In the genomic region with DNA sequence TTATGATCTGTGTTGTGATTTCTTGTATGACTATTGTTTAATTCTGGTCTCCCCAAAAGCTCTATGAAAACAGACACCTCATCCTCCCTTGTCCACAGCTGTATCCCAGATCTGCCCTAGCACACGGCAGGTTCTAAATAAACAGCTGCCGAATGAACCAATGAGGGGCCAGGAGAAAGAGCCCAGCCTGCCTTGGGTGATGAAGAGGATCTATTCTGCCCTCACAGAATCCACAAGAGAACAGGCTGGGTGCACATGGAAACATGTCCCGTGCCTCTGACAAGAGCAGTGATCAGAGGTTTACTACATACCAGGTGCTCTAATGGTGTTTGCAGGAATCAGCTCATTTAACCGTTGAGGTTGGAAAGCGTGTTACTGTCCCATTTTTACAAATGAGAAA, we compare ENCODE assay signal across 15 cellular contexts. TPM values are rescaled to one million over a fixed set of nuclear protein-coding genes. Genes with fewer than 3 reads are reported as not detected.
A peak's percentile ranks its signal among the peaks of the same experiment; 100 is the strongest.
DNase-seq lines count a peak whose midpoint lies in the region; ATAC-seq, FAIRE-seq and TF ChIP-seq lines count a peak whose summit lies in the region.
"Had no signal": no experiment of that assay in that cellular context is flagged by ENCODE, and none has a peak within 500 bp of the region (broad histone marks: within the 10 kb centered on the region; RNA-seq: fewer than 3 reads in every experiment).

No MANE protein-coding gene starts in this region.

- H3K27me3 Mint-ChIP-seq in nephron progenitor cell (ENCODE audit: low read depth, poor library complexity): peaks cover 7% of the 10 kb centered on the region
- H3K27me3 Mint-ChIP-seq in activated CD8-positive, alpha-beta T cell treated with anti-CD3 and anti-CD28 coated beads, Interleukin-2, amount 10 ng/mL, durations not matched to agents 7 days and 5 days (ENCODE audit: low read depth): peaks cover 17% of the 10 kb centered on the region

- intact Hi-C loops in HepG2 (cut with micrococcal nuclease; ENCODE audit: unreplicated experiment): no loop called here
- intact Hi-C loops in right lobe of liver (cut with DNase I): no loop called here
- intact Hi-C loops in vagina (cut with DNase I): loop anchor here (5.0 to 10.0 kb wide), 3 partner anchors 46 to 286 kb away; partner anchors contain the start of genes DSN1 and TGIF2

- TF ChIP-seq POLR2A in HepG2 (IDR thresholded peaks at IDR 0.05; ENCODE audit: insufficient read depth in 1 of 2, low read depth in 2 of 2, low read length in 2 of 2): no peak; a peak in 1 of 4 replicates
- TF ChIP-seq POLR2A in right lobe of liver (IDR thresholded peaks at IDR 0.05): no peak
- no peak for TF ChIP-seq POLR2A in vagina (IDR thresholded peaks at IDR 0.05)

- TF ChIP-seq RAD21 in HepG2 (CRISPR knock-in tag; IDR thresholded peaks at IDR 0.05): no peak

- POLR2A ChIA-PET in HepG2 (lab: Yijun Ruan, JAX): interaction anchor here (1.4 to 4.9 kb wide), 2 partner anchors 12 to 87 kb away, joined by 3 to 39 read pairs; partner anchors contain the start of gene DSN1
- POLR2A ChIA-PET in activated CD8-positive, alpha-beta T cell treated with anti-CD3 and anti-CD28 coated beads, Interleukin-2, amount 10 ng/mL, durations not matched to agents 7 days and 5 days (lab: Charles Lee): interaction anchor here (0.6 kb wide), 1 partner anchor 255 kb away, joined by 5 read pairs; no protein-coding TSS in a partner anchor

- peaks cover 1 to 9% of the 10 kb centered on the region in 2 experiments; a peak in 1 of 5 replicates for H3K27me3 ChIP-seq in HepG2 (ENCODE audit: control insufficient read depth in 1 of 2, insufficient read depth in 2 of 2, low read length in 2 of 2)
- H3K27me3 ChIP-seq in right lobe of liver: peaks cover 0 to 7% of the 10 kb centered on the region in 2 donors
- H3K27me3 ChIP-seq in vagina: no peaks in the 10 kb centered on the region
- H3K27me3 ChIP-seq: brain microvascular endothelial cell had no signal

- H3K4me2 ChIP-seq in HepG2 (ENCODE audit: low read depth, low read length): 0 out of 2 replicates have a peak overlapping the region, but pooled peaks have one; percentile 84

- peaks cover 50% of the 10 kb centered on the region for H3K4me1 ChIP-seq in HepG2 (ENCODE audit: insufficient read depth, low read length)
- H3K4me1 ChIP-seq in right lobe of liver: peaks cover 0 to 7% (median 0%) of the 10 kb centered on the region in 4 donors
- peaks cover 77% of the 10 kb centered on the region for H3K4me1 ChIP-seq in vagina

- peak overlapping the region; percentile 67 for H3K4me3 Mint-ChIP-seq in nephron progenitor cell
- H3K4me3 Mint-ChIP-seq in activated CD8-positive, alpha-beta T cell treated with anti-CD3 and anti-CD28 coated beads, Interleukin-2, amount 10 ng/mL, durations not matched to agents 7 days and 5 days: no peak overlapping the region

- DNase-seq in HepG2 (ENCODE audit: low spot score) (no peak), right lobe of liver (no peak), cerebellum (ENCODE audit: low spot score) (peak; percentile 31), nephron progenitor cell (no peak), vagina (ENCODE audit: extremely low spot score in 2 of 2) (peak in 1 of 2 donors; percentile 70)
- DNase-seq in activated CD4-positive, alpha-beta T cell treated with anti-CD3 and anti-CD28 coated beads, Interleukin-2, amount 50 U/mL, for 4 hours: no peak
- DNase-seq in stimulated activated CD4-positive, alpha-beta T cell treated with anti-CD3 and anti-CD28 coated beads, Interleukin-15, amount 100 ng/mL, for 24 hours: no peak
- DNase-seq in activated CD8-positive, alpha-beta T cell treated with anti-CD3 and anti-CD28 coated beads, Interleukin-2, amount 10 ng/mL, durations not matched to agents 7 days and 5 days: no peak
- DNase-seq: brain microvascular endothelial cell, NCI-H1105 treated with DMSO at 0.1 percent for 48 hours, NCI-H510A treated with DMSO at 0.1 percent for 48 hours, SHP77, spleen had no signal

- H3K4me3 ChIP-seq in HepG2 (replicated peaks in 1 of 3; ENCODE audit: insufficient read depth in 1 of 3, low read depth in 2 of 3, low read length in 3 of 3) (no peak overlapping the region), right lobe of liver (no peak overlapping the region), vagina (no peak overlapping the region)

- H3K36me3 ChIP-seq in HepG2 (replicated peaks in 1 of 2; ENCODE audit: control insufficient read depth in 1 of 2, insufficient read depth in 2 of 2, low read length in 2 of 2): no peaks in the 10 kb centered on the region; a peak in 2 of 5 replicates
- no peaks in the 10 kb centered on the region for H3K36me3 ChIP-seq in right lobe of liver
- no peaks in the 10 kb centered on the region for H3K36me3 ChIP-seq in vagina
- H3K36me3 ChIP-seq: brain microvascular endothelial cell, spleen had no signal

- CTCF ChIA-PET in HepG2 (lab: Yijun Ruan, JAX; ENCODE audit: low intra/inter-chr PET ratio, low total read pairs): no interaction called here
- CTCF ChIA-PET in activated CD8-positive, alpha-beta T cell treated with anti-CD3 and anti-CD28 coated beads, Interleukin-2, amount 10 ng/mL, durations not matched to agents 7 days and 5 days (lab: Charles Lee): interaction anchor here (1.0 to 3.0 kb wide), 4 partner anchors 24 to 52 kb away, joined by 3 to 12 read pairs (median 6); no protein-coding TSS in a partner anchor

- peaks cover 59% of the 10 kb centered on the region for H3K4me1 Mint-ChIP-seq in nephron progenitor cell
- H3K4me1 Mint-ChIP-seq in activated CD8-positive, alpha-beta T cell treated with anti-CD3 and anti-CD28 coated beads, Interleukin-2, amount 10 ng/mL, durations not matched to agents 7 days and 5 days (ENCODE audit: low read depth): peaks cover 28% of the 10 kb centered on the region

- H3K27ac ChIP-seq in HepG2 (ENCODE audit: extremely low read length, insufficient read depth, low read length): no peak overlapping the region
- no peak overlapping the region for H3K27ac ChIP-seq in right lobe of liver
- peak overlapping the region; percentile 97 for H3K27ac ChIP-seq in vagina
- H3K27ac ChIP-seq: brain microvascular endothelial cell had no signal

- H3K9ac ChIP-seq in HepG2 (ENCODE audit: insufficient read depth, low read depth, low read length): no peak overlapping the region

- 87% methylated on average over 5 of the region's 5 CpGs for whole genome bisulfite sequencing in HepG2 (ENCODE audit: low lambda C conversion rate)
- 72% methylated on average over 4 of the region's 5 CpGs for WGBS in right lobe of liver (ENCODE audit: insufficient coverage, low coverage, low lambda C conversion rate, missing lambda C conversion rate)

- peak overlapping the region; percentile 84 for H3K27ac Mint-ChIP-seq in nephron progenitor cell
- H3K27ac Mint-ChIP-seq in activated CD8-positive, alpha-beta T cell treated with anti-CD3 and anti-CD28 coated beads, Interleukin-2, amount 10 ng/mL, durations not matched to agents 7 days and 5 days: no peak overlapping the region
- H3K27ac Mint-ChIP-seq: activated T-helper 1 cell treated with anti-CD3 and anti-CD28 coated beads, Interleukin-12 subunit alpha, Interleukin-12 subunit beta, Interleukin-2, Interleukin-4 antibody, amounts not matched to agents 30 ng/mL and 10 ng/mL and 1 ng/mL, durations not matched to agents 14 hours and 24 hours and 36 hours had no signal

- in situ Hi-C loops in HepG2 (cut with HindIII; ENCODE audit: extremely low pct_ligation_motif_present, low pct_unique_long_range_greater_than_20kb): no loop called here

- peak; percentile 47 for FAIRE-seq in HepG2 (lab: Jason Lieb, UNC)

- no TSS peak for BruUV-seq in HepG2 (replicated peaks; lab: Mats Ljungman, UMichigan)

- no peaks in the 10 kb centered on the region for H3K9me3 ChIP-seq in HepG2 (ENCODE audit: low read length)
- H3K9me3 ChIP-seq in right lobe of liver: no peaks in the 10 kb centered on the region
- no peaks in the 10 kb centered on the region for H3K9me3 ChIP-seq in vagina
- H3K9me3 ChIP-seq: spleen had no signal

- H4K20me1 ChIP-seq in HepG2 (ENCODE audit: insufficient read depth, low read length): no peaks in the 10 kb centered on the region

- no peak overlapping the region for H2AFZ ChIP-seq in HepG2 (ENCODE audit: low read length)

- H3K79me2 ChIP-seq in HepG2 (ENCODE audit: insufficient read depth, low read length): peaks cover 22% of the 10 kb centered on the region

- H3K36me3 Mint-ChIP-seq in nephron progenitor cell (ENCODE audit: low read depth): peaks cover 16% of the 10 kb centered on the region
- H3K36me3 Mint-ChIP-seq in activated CD8-positive, alpha-beta T cell treated with anti-CD3 and anti-CD28 coated beads, Interleukin-2, amount 10 ng/mL, durations not matched to agents 7 days and 5 days (ENCODE audit: low read depth): no peaks in the 10 kb centered on the region

- TF ChIP-seq EP300 in HepG2 (IDR thresholded peaks at IDR 0.05; ENCODE audit: low read depth in 2 of 2, low read length in 2 of 2): no peak
- no peak for TF ChIP-seq EP300 in HepG2 (CRISPR knock-in tag; IDR thresholded peaks at IDR 0.05; ENCODE audit: borderline replicate concordance)

- TF ChIP-seq CTCF in HepG2 (CRISPR knock-in tag; IDR thresholded peaks at IDR 0.05): no peak
- no peak for TF ChIP-seq CTCF in right lobe of liver (IDR thresholded peaks at IDR 0.05)
- no peak for TF ChIP-seq CTCF in nephron progenitor cell (IDR thresholded peaks at IDR 0.05)
- TF ChIP-seq CTCF in vagina (IDR thresholded peaks at IDR 0.05): no peak

- H3K9me3 Mint-ChIP-seq in nephron progenitor cell: no peaks in the 10 kb centered on the region
- no peaks in the 10 kb centered on the region for H3K9me3 Mint-ChIP-seq in activated CD8-positive, alpha-beta T cell treated with anti-CD3 and anti-CD28 coated beads, Interleukin-2, amount 10 ng/mL, durations not matched to agents 7 days and 5 days (ENCODE audit: insufficient read depth)
- H3K9me3 Mint-ChIP-seq: activated T-helper 1 cell treated with anti-CD3 and anti-CD28 coated beads, Interleukin-12 subunit alpha, Interleukin-12 subunit beta, Interleukin-2, Interleukin-4 antibody, amounts not matched to agents 30 ng/mL and 10 ng/mL and 1 ng/mL, durations not matched to agents 14 hours and 24 hours and 36 hours had no signal

- ATAC-seq in HepG2: no peak
- no peak for ATAC-seq in right lobe of liver
- ATAC-seq in activated CD8-positive, alpha-beta T cell treated with anti-CD3 and anti-CD28 coated beads, Interleukin-2, amount 10 ng/mL, durations not matched to agents 7 days and 5 days: no peak

RNA-seq across cellular contexts. Expression of gene TLDC2, which starts 15.6 kb away (rescaled TPM):
- total RNA-seq in HepG2 (2016; rRNA removed; fragmentation: Illumina TruSeq; extraction: Trizol) (1.2 and 1.6 TPM in 2 replicates), right lobe of liver (under 1 TPM in 1 of 6 experiments, not detected in 5; 0.43 TPM), cerebellum (0.54 TPM), vagina (3.9 TPM)
- 0.62 and 0.81 TPM in 2 replicates for total RNA-seq in HepG2 (2016; cell fraction: cytosol; rRNA removed; fragmentation: Illumina TruSeq; extraction: Trizol; ENCODE audit: low read depth)
- 1.4 and 1.9 TPM in 2 replicates for total RNA-seq in HepG2 (2016; cell fraction: insoluble cytoplasmic fraction; rRNA removed; fragmentation: Illumina TruSeq; extraction: Trizol)
- total RNA-seq in HepG2 (2016; cell fraction: membrane; rRNA removed; fragmentation: Illumina TruSeq; extraction: Trizol): 0.99 and 1.00 TPM in 2 replicates
- 0.91 and 1.4 TPM in 2 replicates for total RNA-seq in HepG2 (2016; cell fraction: nucleus; rRNA removed; fragmentation: Illumina TruSeq; extraction: Trizol)
- polyA plus RNA-seq in HepG2 (2011; rRNA removed): 0.69 and 1.5 TPM in 2 replicates
- polyA plus RNA-seq in HepG2 (2011; cell fraction: cytosol; rRNA removed): 0.95 and 1.1 TPM in 2 replicates
- 0.54 and 1.2 TPM in 2 replicates for polyA plus RNA-seq in HepG2 (2011; cell fraction: nucleus; rRNA removed)
- polyA plus RNA-seq in HepG2 (2012): 0.45 and 1.3 TPM in 2 replicates
- polyA plus RNA-seq in HepG2 (2016; cell fraction: cytosol; fragmentation: Illumina TruSeq; extraction: Trizol; ENCODE audit: low read depth): 0.27 and 0.36 TPM in 2 replicates
- polyA plus RNA-seq in HepG2 (2016; cell fraction: insoluble cytoplasmic fraction; fragmentation: Illumina TruSeq; extraction: Trizol; ENCODE audit: low read depth): 1.3 and 1.7 TPM in 2 replicates
- 0.85 and 0.96 TPM in 2 replicates for polyA plus RNA-seq in HepG2 (2016; cell fraction: membrane; fragmentation: Illumina TruSeq; extraction: Trizol; ENCODE audit: low read depth)
- polyA plus RNA-seq in HepG2 (2016; cell fraction: nucleus; fragmentation: Illumina TruSeq; extraction: Trizol; ENCODE audit: insufficient read depth, low read depth): 0.45 and 0.70 TPM in 2 replicates
- 1.4 TPM in 1 of 2 replicates, not detected in the other for polyA minus RNA-seq in HepG2 (2011; rRNA and poly(A)+ RNA removed; ENCODE audit: low replicate concordance)
- polyA minus RNA-seq in HepG2 (2011; cell fraction: cytosol; rRNA and poly(A)+ RNA removed): 1.2 TPM in 1 of 2 replicates, not detected in the other
- 2.2 TPM in 2 replicates for polyA minus RNA-seq in HepG2 (2011; cell fraction: nucleus; rRNA and poly(A)+ RNA removed)
- not detected for total RNA-seq in activated CD8-positive, alpha-beta T cell treated with anti-CD3 and anti-CD28 coated beads, Interleukin-2, amount 10 ng/mL, durations not matched to agents 7 days and 5 days
- total RNA-seq: activated T-helper 1 cell treated with anti-CD3 and anti-CD28 coated beads, Interleukin-12 subunit alpha, Interleukin-12 subunit beta, Interleukin-2, Interleukin-4 antibody, amounts not matched to agents 30 ng/mL and 10 ng/mL and 1 ng/mL, durations not matched to agents 14 hours and 24 hours and 36 hours; myocyte; spleen had no signal
